In the genomic region with DNA sequence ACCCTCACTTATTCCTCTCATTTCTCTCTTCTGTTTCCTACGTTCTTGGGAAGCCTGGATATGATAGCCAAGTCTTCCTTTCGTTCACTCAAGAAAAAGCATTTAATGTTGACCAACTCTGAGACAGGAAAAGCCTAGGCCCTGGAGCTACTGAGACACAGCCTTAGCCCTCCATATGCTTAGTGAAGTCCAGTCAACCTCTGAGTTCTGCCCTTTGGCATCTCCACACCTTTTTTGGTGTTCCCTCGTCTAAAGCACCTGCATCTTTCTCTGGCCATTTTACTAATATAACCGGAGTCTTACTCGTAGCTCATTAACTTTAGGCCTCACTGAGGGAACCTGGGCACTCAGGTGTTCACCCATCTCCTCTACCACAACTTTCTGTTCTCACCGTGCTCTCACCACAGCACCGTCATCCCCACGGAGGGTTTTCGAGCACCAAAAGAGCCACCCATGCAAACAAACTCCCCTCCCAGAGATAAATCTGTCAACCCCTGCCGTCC, we compare ENCODE assay signal across 8 cellular contexts. TPM values are rescaled to one million over a fixed set of nuclear protein-coding genes. Genes with fewer than 3 reads are reported as not detected.
A peak's percentile ranks its signal among the peaks of the same experiment; 100 is the strongest.
DNase-seq lines count a peak whose midpoint lies in the region; ATAC-seq, FAIRE-seq and TF ChIP-seq lines count a peak whose summit lies in the region.

No MANE protein-coding gene starts in this region.

- TF ChIP-seq CTCF in A673 (conservative IDR thresholded peaks at IDR 0.05; ENCODE audit: low read depth, low read length) (no peak), astrocyte of the cerebellum (IDR thresholded peaks at IDR 0.05; ENCODE audit: low read depth, low read length, missing control alignments) (no peak), HepG2 (CRISPR knock-in tag; IDR thresholded peaks at IDR 0.05) (no peak), transverse colon (IDR thresholded peaks at IDR 0.05) (no peak)

- H3K27ac ChIP-seq in A673 (ENCODE audit: low read depth, low read length, poor library complexity, severe bottlenecking) = peak overlapping the region; percentile 92
- H3K27ac ChIP-seq in HepG2 (ENCODE audit: extremely low read length, insufficient read depth, low read length) = peak overlapping the region; percentile 98
- peak overlapping the region; percentile 90 to 95 (median 93) for H3K27ac ChIP-seq in transverse colon

- intact Hi-C loops in A673 (cut with micrococcal nuclease; ENCODE audit: unreplicated experiment) = loop anchor here (2.0 to 5.0 kb wide), 2 partner anchors 96 to 277 kb away; no protein-coding TSS in a partner anchor
- intact Hi-C loops in HepG2 (cut with micrococcal nuclease; ENCODE audit: unreplicated experiment) = loop anchor here (2.0 kb wide), 2 partner anchors 27 to 97 kb away; no protein-coding TSS in a partner anchor
- intact Hi-C loops in transverse colon (cut with DNase I; ENCODE audit: low total_unique reads) = loop anchor here (10.0 kb wide), 1 partner anchor 99 kb away; no protein-coding TSS in a partner anchor

- in situ Hi-C loops in astrocyte of the cerebellum (cut with HindIII; ENCODE audit: low sequenced_read_pairs) = no loop called here
- in situ Hi-C loops in HepG2 (cut with HindIII; ENCODE audit: extremely low pct_ligation_motif_present, low pct_unique_long_range_greater_than_20kb) = loop anchor here (5.0 to 25.0 kb wide), 2 partner anchors 96 to 266 kb away; a partner anchor contains a TSS
- in situ Hi-C loops in transverse colon (cut with MboI; ENCODE audit: low pct_ligation_motif_present in 1 of 4, low pct_unique_long_range_greater_than_20kb in 1 of 4, low sequenced_read_pairs in 3 of 4) = loop anchor here in 2 of 4 donors (25.0 kb wide), 1 partner anchor 266 kb away; a partner anchor contains a TSS

- H3K9me3 ChIP-seq in A673 (ENCODE audit: low read depth, low read length, poor library complexity, severe bottlenecking) = no peaks in the 10 kb centered on the region
- no peaks in the 10 kb centered on the region for H3K9me3 ChIP-seq in HepG2 (ENCODE audit: low read length)
- no peaks in the 10 kb centered on the region for H3K9me3 ChIP-seq in transverse colon

- DNase-seq in A673 (ENCODE audit: low spot score) = peak; percentile 4
- no peak for DNase-seq in astrocyte of the cerebellum (ENCODE audit: low read depth)
- peak; percentile 13 for DNase-seq in HepG2 (ENCODE audit: low spot score)
- no peak for DNase-seq in transverse colon
- no peak for DNase-seq in NOMO-1 (lab: John Stamatoyannopoulos, UW; ENCODE audit: unreplicated experiment in 2 of 2)
- no peak for DNase-seq in NCI-H1092 (lab: John Stamatoyannopoulos, UW)

- WGBS in HepG2 (ENCODE audit: low lambda C conversion rate) = under 1% methylated on average over 10 of the region's 10 CpGs
- WGBS in transverse colon (ENCODE audit: low coverage in 1 of 2), 2 donors = 13 to 53% methylated on average over 4 to 10 of the region's 10 CpGs

- FAIRE-seq in HepG2 (lab: Jason Lieb, UNC) = no peak

- POLR2A ChIA-PET in A673 (lab: Charles Lee; ENCODE audit: low non-redundant PET) (no interaction called here), HepG2 (lab: Yijun Ruan, JAX) (interaction anchor here (0.8 to 4.9 kb wide), 8 partner anchors 10 to 276 kb away, joined by 3 to 40 read pairs (median 5); a partner anchor contains a TSS)

- CTCF ChIA-PET in A673 (lab: Charles Lee) (interaction anchor here (0.5 to 1.0 kb wide), 2 partner anchors 27 to 97 kb away, joined by 3 read pairs; no protein-coding TSS in a partner anchor), HepG2 (lab: Yijun Ruan, JAX; ENCODE audit: low intra/inter-chr PET ratio, low total read pairs) (interaction anchor here (1.5 kb wide), 1 partner anchor 97 kb away, joined by 8 read pairs; no protein-coding TSS in a partner anchor)

- H3K4me1 ChIP-seq in A673 (ENCODE audit: insufficient read depth, low read length, poor library complexity, severe bottlenecking) (no peaks in the 10 kb centered on the region), HepG2 (ENCODE audit: insufficient read depth, low read length) (peaks cover 68% of the 10 kb centered on the region), transverse colon (peaks cover 0 to 15% (median 12%) of the 10 kb centered on the region in 4 donors)

- BruUV-seq in A673 (replicated peaks; lab: Mats Ljungman, UMichigan) = TSS peak; percentile 64
- TSS peak; percentile 77 for BruUV-seq in HepG2 (replicated peaks; lab: Mats Ljungman, UMichigan)

- TF ChIP-seq RAD21 in HepG2 (CRISPR knock-in tag; IDR thresholded peaks at IDR 0.05) = no peak

- no peak for TF ChIP-seq EP300 in HepG2 (IDR thresholded peaks at IDR 0.05; ENCODE audit: low read depth in 2 of 2, low read length in 2 of 2)
- TF ChIP-seq EP300 in HepG2 (CRISPR knock-in tag; IDR thresholded peaks at IDR 0.05; ENCODE audit: borderline replicate concordance) = no peak
- TF ChIP-seq EP300 in transverse colon (IDR thresholded peaks at IDR 0.05; ENCODE audit: low read depth) = no peak

- H3K27me3 ChIP-seq in A673 (replicated peaks; ENCODE audit: insufficient read depth, low read depth, low read length, poor library complexity) (no peaks in the 10 kb centered on the region), HepG2 (ENCODE audit: control insufficient read depth in 1 of 2, insufficient read depth in 2 of 2, low read length in 2 of 2) (no peaks in the 10 kb centered on the region; a peak in 1 of 5 replicates), transverse colon (no peaks in the 10 kb centered on the region)

- no peaks in the 10 kb centered on the region for H4K20me1 ChIP-seq in HepG2 (ENCODE audit: insufficient read depth, low read length)

- peak overlapping the region; percentile 76 for H3K4me2 ChIP-seq in HepG2 (ENCODE audit: low read depth, low read length)

- TF ChIP-seq POLR2A in HepG2 (IDR thresholded peaks at IDR 0.05; ENCODE audit: insufficient read depth in 1 of 2, low read depth in 2 of 2, low read length in 2 of 2) (no peak), transverse colon (IDR thresholded peaks at IDR 0.05) (no peak)

- peaks cover 41% of the 10 kb centered on the region for H3K79me2 ChIP-seq in HepG2 (ENCODE audit: insufficient read depth, low read length)

- H3K9ac ChIP-seq in HepG2 (ENCODE audit: insufficient read depth, low read depth, low read length) = peak overlapping the region; percentile 97

- H3K4me3 ChIP-seq in A673 (ENCODE audit: low read depth, low read length, poor library complexity, severe bottlenecking) (peak overlapping the region; percentile 89), astrocyte of the cerebellum (ENCODE audit: low read depth, low read length) (peak overlapping the region; percentile 57), HepG2 (replicated peaks in 1 of 3; ENCODE audit: insufficient read depth in 1 of 3, low read depth in 2 of 3, low read length in 3 of 3) (peak overlapping the region; percentile 85 to 88 (median 85)), transverse colon (peak overlapping the region; percentile 51 to 79 (median 63))

- H3K36me3 ChIP-seq in A673 (ENCODE audit: insufficient read depth, low read length, poor library complexity, severe bottlenecking) (no peaks in the 10 kb centered on the region), HepG2 (replicated peaks in 1 of 2; ENCODE audit: control insufficient read depth in 1 of 2, insufficient read depth in 2 of 2, low read length in 2 of 2) (no peaks in the 10 kb centered on the region), transverse colon (no peaks in the 10 kb centered on the region)

- peak; percentile 38 for ATAC-seq in GM18867 (IDR thresholded peaks at IDR 0.05; ENCODE audit: unreplicated experiment)
- peak; percentile 32 for ATAC-seq in HG03457 (IDR thresholded peaks at IDR 0.05; ENCODE audit: unreplicated experiment)
- peak; percentile 21 for ATAC-seq in HepG2

- H2AFZ ChIP-seq in HepG2 (ENCODE audit: low read length) = peak overlapping the region; percentile 70

TF ChIP-seq in HepG2, 621 proteins besides CTCF, POLR2A, EP300 and RAD21 (continues in another document):
- 0 out of 2 replicates have a peak, but pooled peaks have one; percentile 25 for TF ChIP-seq SNAI1 (CRISPR knock-in tag; IDR thresholded peaks at IDR 0.05; ENCODE audit: borderline replicate concordance)
- 0 out of 2 replicates have a peak, but pooled peaks have one; percentile 3 for TF ChIP-seq ZNF83 (CRISPR knock-in tag; IDR thresholded peaks at IDR 0.05; ENCODE audit: borderline replicate concordance)
- TF ChIP-seq ZNF772 (CRISPR knock-in tag; IDR thresholded peaks at IDR 0.05) = peak; percentile 3; the same call in 1 of the 2 replicates
- TF ChIP-seq, protein P1, sequence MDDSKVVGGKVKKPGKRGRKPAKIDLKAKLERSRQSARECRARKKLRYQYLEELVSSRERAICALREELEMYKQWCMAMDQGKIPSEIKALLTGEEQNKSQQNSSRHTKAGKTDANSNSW (CRISPR knock-in tag; IDR thresholded peaks at IDR 0.05; ENCODE audit: borderline replicate concordance) = 0 out of 2 replicates have a peak, but pooled peaks have one; percentile 8

RNA-seq across cellular contexts. Expression of a gene that starts 0.6 kb away (rescaled TPM):
- total RNA-seq in A673 (2021) (8.7 and 9.4 TPM in 2 replicates), HepG2 (2016; rRNA removed; fragmentation: Illumina TruSeq; extraction: Trizol) (37.0 and 52.4 TPM in 2 replicates), transverse colon (10 to 100 TPM in 3 of 4 donors, not detected in 1; 22.1 to 28.7 (median 26.9) TPM)
- total RNA-seq in HepG2 (2016; cell fraction: cytosol; rRNA removed; fragmentation: Illumina TruSeq; extraction: Trizol; ENCODE audit: low read depth) = 27.5 and 32.2 TPM in 2 replicates
- 35.9 and 52.4 TPM in 2 replicates for total RNA-seq in HepG2 (2016; cell fraction: insoluble cytoplasmic fraction; rRNA removed; fragmentation: Illumina TruSeq; extraction: Trizol)
- total RNA-seq in HepG2 (2016; cell fraction: membrane; rRNA removed; fragmentation: Illumina TruSeq; extraction: Trizol) = 35.1 and 35.8 TPM in 2 replicates
- 20.8 and 21.2 TPM in 2 replicates for total RNA-seq in HepG2 (2016; cell fraction: nucleus; rRNA removed; fragmentation: Illumina TruSeq; extraction: Trizol)
- polyA plus RNA-seq in HepG2 (2011; rRNA removed) = 48.7 and 49.7 TPM in 2 replicates
- 51.7 and 69.8 TPM in 2 replicates for polyA plus RNA-seq in HepG2 (2011; cell fraction: cytosol; rRNA removed)
- polyA plus RNA-seq in HepG2 (2011; cell fraction: nucleus; rRNA removed) = 17.3 and 18.6 TPM in 2 replicates
- 54.3 and 54.5 TPM in 2 replicates for polyA plus RNA-seq in HepG2 (2012)
- 37.9 and 57.9 TPM in 2 replicates for polyA plus RNA-seq in HepG2 (2016; cell fraction: cytosol; fragmentation: Illumina TruSeq; extraction: Trizol; ENCODE audit: low read depth)
- 97.4 and 99.9 TPM in 2 replicates for polyA plus RNA-seq in HepG2 (2016; cell fraction: insoluble cytoplasmic fraction; fragmentation: Illumina TruSeq; extraction: Trizol; ENCODE audit: low read depth)
- polyA plus RNA-seq in HepG2 (2016; cell fraction: membrane; fragmentation: Illumina TruSeq; extraction: Trizol; ENCODE audit: low read depth) = 50.6 and 54.6 TPM in 2 replicates
- polyA plus RNA-seq in HepG2 (2016; cell fraction: nucleus; fragmentation: Illumina TruSeq; extraction: Trizol; ENCODE audit: insufficient read depth, low read depth) = 42.9 and 44.8 TPM in 2 replicates
- polyA minus RNA-seq in HepG2 (2011; rRNA and poly(A)+ RNA removed; ENCODE audit: low replicate concordance) = 7.5 and 10.8 TPM in 2 replicates
- polyA minus RNA-seq in HepG2 (2011; cell fraction: cytosol; rRNA and poly(A)+ RNA removed) = 17.3 and 20.8 TPM in 2 replicates
- 30.0 and 33.6 TPM in 2 replicates for polyA minus RNA-seq in HepG2 (2011; cell fraction: nucleus; rRNA and poly(A)+ RNA removed)

Comparison
In these comparisons a context has a peak if more than half of its experiments do, and no peak if none do; other contexts are left out.
1. DNase-seq: peak in A673 (single experiment) and HepG2 (single experiment); none in astrocyte of the cerebellum (single experiment), transverse colon (single experiment), NOMO-1 (0 of 2) and NCI-H1092 (single experiment).
2. Peak in every context shown above with its lines, with median percentiles within 50 percentile points of each other: H3K27ac ChIP-seq, H3K4me3 ChIP-seq and ATAC-seq.